Comparison of ENCODE assay signal across 20 cellular contexts in genomic region chr5:130992095-130992494, GRCh38.
A peak's percentile ranks its signal among the peaks of the same experiment; 100 is the strongest.
DNase-seq lines count a peak whose midpoint lies in the region; ATAC-seq and TF ChIP-seq lines count a peak whose summit lies in the region.
"Had no signal": no experiment of that assay in that cellular context is flagged by ENCODE, and none has a peak within 500 bp of the region (broad histone marks: within the 10 kb centered on the region; RNA-seq: fewer than 3 reads in every experiment).

No MANE protein-coding gene starts in this region.

- no peak overlapping the region for H3K9ac ChIP-seq in adipocyte (ENCODE audit: low read length)

- no peak overlapping the region for H3K4me3 Mint-ChIP-seq in osteocyte (ENCODE audit: unreplicated experiment)
- no peak overlapping the region for H3K4me3 Mint-ChIP-seq in natural killer cell treated with Interleukin-12 subunit alpha and Interleukin-12 subunit beta and Interleukin-15 and Interleukin-18, amount 100 ng/mL, for 72 hours
- H3K4me3 Mint-ChIP-seq: dendritic cell treated with granulocyte-macrophage colony-stimulating factor and Interleukin-4, amounts not matched to agents 40 ng/mL and 50 ng/mL, for 4 days; IgD-negative memory B cell; naive B cell; T-helper 17 cell had no signal

- DNase-seq in ELR (ENCODE audit: low read depth) (peak; percentile 4), adipocyte (ENCODE audit: low read depth) (peak; percentile 89), fibroblast of the conjunctiva (ENCODE audit: low read depth) (peak; percentile 71), osteocyte (ENCODE audit: extremely low spot score, unreplicated experiment) (no peak), OCI-M1 (lab: John Stamatoyannopoulos, UW) (no peak), COLO668 (lab: John Stamatoyannopoulos, UW; ENCODE audit: unreplicated experiment) (no peak)
- DNase-seq in natural killer cell treated with Interleukin-12 subunit alpha and Interleukin-12 subunit beta and Interleukin-15 and Interleukin-18, amount 100 ng/mL, for 72 hours (ENCODE audit: low spot score) = no peak
- DNase-seq: activated effector memory CD4-positive, alpha-beta T cell treated with Interleukin-2 at 50 U/mL for 16 hours; aorta; DND-41; naive B cell; stimulated activated CD4-positive, alpha-beta T cell treated with anti-CD3 and anti-CD28 coated beads, Interleukin-2, amount 100 ng/mL, for 24 hours; T-helper 17 cell had no signal

- peaks cover 17% of the 10 kb centered on the region for H3K4me1 Mint-ChIP-seq in osteocyte (ENCODE audit: unreplicated experiment)
- H3K4me1 Mint-ChIP-seq in natural killer cell treated with Interleukin-12 subunit alpha and Interleukin-12 subunit beta and Interleukin-15 and Interleukin-18, amount 100 ng/mL, for 72 hours (ENCODE audit: low read depth in 2 of 2) = no peaks in the 10 kb centered on the region
- H3K4me1 Mint-ChIP-seq: IgD-negative memory B cell, naive B cell had no signal

- no peaks in the 10 kb centered on the region for H3K27me3 Mint-ChIP-seq in osteocyte (ENCODE audit: unreplicated experiment)
- H3K27me3 Mint-ChIP-seq in natural killer cell treated with Interleukin-12 subunit alpha and Interleukin-12 subunit beta and Interleukin-15 and Interleukin-18, amount 100 ng/mL, for 72 hours = peaks cover 11 to 20% of the 10 kb centered on the region in 2 donors
- H3K27me3 Mint-ChIP-seq: dendritic cell treated with granulocyte-macrophage colony-stimulating factor and Interleukin-4, amounts not matched to agents 40 ng/mL and 50 ng/mL, for 4 days had no signal

- H3K4me3 ChIP-seq in adipocyte (ENCODE audit: low read length) = no peak overlapping the region
- H3K4me3 ChIP-seq: esophagus muscularis mucosa, GM12878 had no signal

- H3K27ac Mint-ChIP-seq in osteocyte (ENCODE audit: unreplicated experiment) = peak overlapping the region; percentile 76
- no peak overlapping the region for H3K27ac Mint-ChIP-seq in natural killer cell treated with Interleukin-12 subunit alpha and Interleukin-12 subunit beta and Interleukin-15 and Interleukin-18, amount 100 ng/mL, for 72 hours
- H3K27ac Mint-ChIP-seq: dendritic cell treated with granulocyte-macrophage colony-stimulating factor and Interleukin-4, amounts not matched to agents 40 ng/mL and 50 ng/mL, for 4 days; IgD-negative memory B cell; naive B cell; T-helper 17 cell had no signal

- no peaks in the 10 kb centered on the region for H3K27me3 ChIP-seq in adipocyte (replicated peaks; ENCODE audit: control insufficient read depth, insufficient read depth, low read length)
- H3K27me3 ChIP-seq: esophagus muscularis mucosa had no signal

- peaks cover 7% of the 10 kb centered on the region for H3K4me1 ChIP-seq in adipocyte (ENCODE audit: control insufficient read depth, insufficient read depth, low read length)
- H3K4me1 ChIP-seq: esophagus muscularis mucosa had no signal

- no peaks in the 10 kb centered on the region for H3K9me3 Mint-ChIP-seq in osteocyte (ENCODE audit: unreplicated experiment)
- no peaks in the 10 kb centered on the region for H3K9me3 Mint-ChIP-seq in natural killer cell treated with Interleukin-12 subunit alpha and Interleukin-12 subunit beta and Interleukin-15 and Interleukin-18, amount 100 ng/mL, for 72 hours

- H3K9me3 ChIP-seq in adipocyte (ENCODE audit: control insufficient read depth, low read length) = no peaks in the 10 kb centered on the region
- H3K9me3 ChIP-seq: esophagus muscularis mucosa had no signal

- no peak for TF ChIP-seq CTCF in osteocyte (IDR thresholded peaks at IDR 0.05)

- ATAC-seq in HG03139 (IDR thresholded peaks at IDR 0.05; ENCODE audit: unreplicated experiment) = no peak
- ATAC-seq in natural killer cell treated with Interleukin-12 subunit alpha and Interleukin-12 subunit beta and Interleukin-15 and Interleukin-18, amount 100 ng/mL, for 72 hours = no peak
- ATAC-seq: GM12878, HCT116, left lobe of liver, T-helper 17 cell had no signal

- H3K36me3 Mint-ChIP-seq in osteocyte (ENCODE audit: unreplicated experiment) = no peaks in the 10 kb centered on the region
- H3K36me3 Mint-ChIP-seq in natural killer cell treated with Interleukin-12 subunit alpha and Interleukin-12 subunit beta and Interleukin-15 and Interleukin-18, amount 100 ng/mL, for 72 hours = no peaks in the 10 kb centered on the region
- H3K36me3 Mint-ChIP-seq: IgD-negative memory B cell, naive B cell had no signal

- no peaks in the 10 kb centered on the region for H3K36me3 ChIP-seq in adipocyte (ENCODE audit: control insufficient read depth, insufficient read depth, low read length, severe bottlenecking)
- H3K36me3 ChIP-seq: esophagus muscularis mucosa had no signal

Comparison
In these comparisons a context has a peak if more than half of its experiments do, and no peak if none do; other contexts are left out.
1. DNase-seq: peak in ELR (single experiment), adipocyte (single experiment) and fibroblast of the conjunctiva (single experiment); none in osteocyte (single experiment), natural killer cell treated with Interleukin-12 subunit alpha and Interleukin-12 subunit beta and Interleukin-15 and Interleukin-18, amount 100 ng/mL, for 72 hours (single experiment), OCI-M1 (single experiment) and COLO668 (single experiment).